Comparison of ENCODE assay signal across 16 cellular contexts in the genomic region with DNA sequence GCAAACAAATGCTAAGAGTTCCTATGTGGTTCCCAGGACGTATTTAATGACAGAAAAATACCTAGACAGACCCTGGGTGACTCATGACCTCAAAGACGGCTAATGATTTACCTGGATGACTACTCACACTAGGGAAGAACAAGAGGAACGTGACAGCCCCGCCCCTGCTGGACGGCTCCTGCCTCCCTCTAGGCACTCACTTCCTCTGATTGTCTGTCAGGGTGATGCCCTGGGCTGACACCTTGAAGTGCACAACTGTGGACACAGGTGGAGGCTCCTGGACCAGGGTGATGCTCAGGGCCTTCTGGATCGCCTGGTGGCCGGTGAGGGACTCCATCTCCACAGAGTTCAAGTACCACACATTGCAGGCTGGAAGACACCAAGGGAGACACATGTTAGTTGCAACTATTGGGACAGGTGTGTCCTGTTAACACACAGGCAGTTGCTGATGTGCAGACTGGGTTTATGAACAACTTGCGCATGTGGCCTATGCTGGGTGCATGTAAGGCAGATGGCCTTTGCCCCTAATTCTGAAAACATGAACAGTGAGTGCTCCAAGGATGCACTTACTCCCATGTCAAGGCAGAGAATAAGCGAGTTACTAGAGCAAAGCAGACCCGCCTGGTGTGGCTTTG.
DNase-seq lines count a peak whose midpoint lies in the region; ATAC-seq and TF ChIP-seq lines count a peak whose summit lies in the region.
"Had no signal": no experiment of that assay in that cellular context is flagged by ENCODE, and none has a peak within 500 bp of the region (broad histone marks: within the 10 kb centered on the region; RNA-seq: fewer than 3 reads in every experiment).

No MANE protein-coding gene starts in this region.

- H3K27me3 Mint-ChIP-seq in Calu3 (ENCODE audit: unreplicated experiment) = no peaks in the 10 kb centered on the region
- H3K27me3 Mint-ChIP-seq: activated CD4-positive, alpha-beta memory T cell treated with anti-CD3 and anti-CD28 coated beads for 36 hours had no signal

- H3K36me3 Mint-ChIP-seq in Calu3 (ENCODE audit: insufficient read depth, unreplicated experiment) = peaks cover 59% of the 10 kb centered on the region
- H3K36me3 Mint-ChIP-seq: activated CD4-positive, alpha-beta memory T cell treated with anti-CD3 and anti-CD28 coated beads for 36 hours had no signal

- no peak for TF ChIP-seq CTCF in Calu3 (IDR thresholded peaks at IDR 0.05; ENCODE audit: unreplicated experiment)

- peak overlapping the region; percentile 57 for H3K27ac Mint-ChIP-seq in Calu3 (ENCODE audit: unreplicated experiment)
- H3K27ac Mint-ChIP-seq: activated CD4-positive, alpha-beta memory T cell treated with anti-CD3 and anti-CD28 coated beads for 36 hours; neural progenitor cell had no signal

- intact Hi-C loops in Calu3 (cut with micrococcal nuclease; ENCODE audit: unreplicated experiment) (no loop called here), posterior vena cava (cut with DNase I) (no loop called here)

- BruUV-seq in Calu3 (replicated peaks; lab: Mats Ljungman, UMichigan) = no TSS peak

- H3K4me1 Mint-ChIP-seq in Calu3 (ENCODE audit: low read depth, unreplicated experiment) = peaks cover 22% of the 10 kb centered on the region
- H3K4me1 Mint-ChIP-seq: neural progenitor cell had no signal

- H3K9me3 Mint-ChIP-seq in Calu3 (ENCODE audit: low read depth, unreplicated experiment) = peaks cover 5% of the 10 kb centered on the region
- H3K9me3 Mint-ChIP-seq: neural progenitor cell had no signal

- peak; percentile 92 for DNase-seq in Calu3
- DNase-seq in epithelial cell of prostate (ENCODE audit: low read depth, low spot score) = peak; percentile 58
- DNase-seq in mucosa of gallbladder (ENCODE audit: low spot score) = peak; percentile 58
- no peak for DNase-seq in KBM-7
- no peak for DNase-seq in NCI-H128 (lab: John Stamatoyannopoulos, UW; ENCODE audit: unreplicated experiment)
- DNase-seq in NCI-H2196 treated with DMSO at 0.1 percent for 48 hours (lab: John Stamatoyannopoulos, UW; ENCODE audit: unreplicated experiment) = no peak
- DNase-seq in posterior vena cava (ENCODE audit: low spot score) = no peak
- DNase-seq: activated CD4-positive, alpha-beta memory T cell treated with anti-CD3 and anti-CD28 coated beads for 36 hours; adrenal gland; hypothalamus; NCI-H2171; NK-92 treated with Interleukin-12 subunit alpha and Interleukin-12 subunit beta, amount 100 ng/mL, for 24 hours; stimulated activated naive CD8-positive, alpha-beta T cell treated with anti-CD3 and anti-CD28 coated beads, Interleukin-15, Interleukin-2, amounts not matched to agents 100 U/mL and 50 U/mL, for 24 hours had no signal

- H3K4me3 Mint-ChIP-seq in Calu3 (ENCODE audit: low read depth, unreplicated experiment) = peak overlapping the region; percentile 1
- H3K4me3 Mint-ChIP-seq: activated CD4-positive, alpha-beta memory T cell treated with anti-CD3 and anti-CD28 coated beads for 36 hours; neural progenitor cell had no signal

- H3K27ac ChIP-seq in epithelial cell of prostate = no peak overlapping the region
- H3K27ac ChIP-seq: adrenal gland, neural progenitor cell, vagina had no signal

- ATAC-seq in HG03558 (IDR thresholded peaks at IDR 0.05; ENCODE audit: extremely low read depth, unreplicated experiment) = peak; percentile 49
- ATAC-seq: stimulated activated naive CD8-positive, alpha-beta T cell treated with anti-CD3 and anti-CD28 coated beads, Interleukin-15, Interleukin-2, amounts not matched to agents 100 U/mL and 50 U/mL, for 24 hours had no signal

- CTCF ChIA-PET in Calu3 (lab: Charles Lee) = interaction anchor here (1.0 kb wide), 1 partner anchor 17 kb away, joined by 4 read pairs; no protein-coding TSS in a partner anchor

- in situ Hi-C loops in KBM-7 (cut with MboI; ENCODE audit: low pct_unique_long_range_greater_than_20kb, low sequenced_read_pairs) = no loop called here

Comparison
In these comparisons a context has a peak if more than half of its experiments do, and no peak if none do; other contexts are left out.
1. DNase-seq: peak in Calu3 (single experiment), epithelial cell of prostate (single experiment) and mucosa of gallbladder (single experiment); none in KBM-7 (single experiment), NCI-H128 (single experiment), NCI-H2196 treated with DMSO at 0.1 percent for 48 hours (single experiment) and posterior vena cava (single experiment).